In the genomic region with DNA sequence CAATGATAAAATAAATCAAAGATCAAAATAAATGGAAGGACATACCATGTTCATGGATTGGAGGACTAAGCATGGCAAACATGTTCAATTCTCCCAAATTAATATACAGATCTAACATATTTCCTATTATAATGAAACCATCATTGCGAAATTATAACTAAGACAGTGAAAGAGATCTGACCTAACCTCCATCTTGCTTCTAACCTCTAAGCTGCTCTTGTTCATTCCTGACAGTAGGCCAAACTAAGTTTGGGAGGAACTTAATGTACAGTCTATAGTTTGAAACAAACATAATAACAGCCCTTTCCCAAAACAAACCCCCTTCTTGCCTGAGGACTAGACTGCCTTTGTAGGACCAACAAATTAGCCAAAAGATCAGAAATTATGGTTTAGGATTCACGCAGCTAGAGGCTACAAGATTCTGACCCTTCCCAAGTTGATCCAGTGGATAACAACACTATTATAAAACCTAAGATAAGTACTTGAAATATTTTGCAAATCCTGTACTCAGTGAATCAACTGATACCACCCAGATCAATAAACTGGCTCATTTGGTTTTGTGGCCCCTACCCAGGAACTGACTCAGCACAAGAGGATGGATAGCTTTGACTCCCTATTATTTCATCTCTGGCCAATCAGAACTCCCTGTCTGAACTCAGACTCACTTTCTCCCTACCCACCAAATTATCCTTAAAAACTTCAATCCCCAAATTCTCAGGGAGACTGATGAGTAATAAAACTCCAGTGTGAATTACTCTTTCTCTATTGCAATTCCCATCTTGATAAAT, we compare ENCODE assay signal across 2 cellular contexts.
TF ChIP-seq lines count a peak whose summit lies in the region.

No MANE protein-coding gene starts in this region.

TF ChIP-seq in SK-N-SH, 30 proteins besides CTCF, POLR2A, EP300 and RAD21:
- TF ChIP-seq POLR2AphosphoS5 (IDR thresholded peaks at IDR 0.05; ENCODE audit: low read depth, low read length) (peak; percentile 11; the same call in 1 of the 2 replicates), EZH2phosphoT487 (IDR thresholded peaks at IDR 0.05; ENCODE audit: borderline replicate concordance, low read depth) (no peak)

TF ChIP-seq in H1, 55 proteins besides CTCF, POLR2A, EP300 and RAD21:
- peak; percentile 25; the same call in 1 of the 2 replicates for TF ChIP-seq POLR2AphosphoS5 (IDR thresholded peaks at IDR 0.05; ENCODE audit: low read depth, low read length)
- TF ChIP-seq NANOG (IDR thresholded peaks at IDR 0.05; ENCODE audit: insufficient read depth, low read depth, low read length, poor library complexity, severe bottlenecking), result no peak
TF ChIP-seq in H1: peak in this region for 1.
